ENCODE assay signal across 19 cellular contexts in genomic region chr2:22124003-22124402, GRCh38.
A peak's percentile ranks its signal among the peaks of the same experiment; 100 is the strongest.
DNase-seq lines count a peak whose midpoint lies in the region; ATAC-seq, FAIRE-seq and TF ChIP-seq lines count a peak whose summit lies in the region.
"Had no signal": no experiment of that assay in that cellular context is flagged by ENCODE, and none has a peak within 500 bp of the region (broad histone marks: within the 10 kb centered on the region; RNA-seq: fewer than 3 reads in every experiment).

No MANE protein-coding gene starts in this region.

- peaks cover 8% of the 10 kb centered on the region for H3K4me1 Mint-ChIP-seq in MCF 10A (ENCODE audit: insufficient read depth, unreplicated experiment)

- POLR2A ChIA-PET in MCF 10A (lab: Yijun Ruan, JAX): no interaction called here

- H3K27me3 Mint-ChIP-seq in MCF 10A (ENCODE audit: insufficient read depth, unreplicated experiment): no peaks in the 10 kb centered on the region

- peak; percentile 13 for TF ChIP-seq CTCF in MCF 10A (IDR thresholded peaks at IDR 0.05; ENCODE audit: unreplicated experiment)
- no peak for TF ChIP-seq CTCF in breast epithelium (IDR thresholded peaks at IDR 0.05)
- TF ChIP-seq CTCF in epithelial cell of proximal tubule (conservative IDR thresholded peaks at IDR 0.05; ENCODE audit: low read depth, low read length): peak; percentile 38

- intact Hi-C loops in MCF 10A (cut with micrococcal nuclease): no loop called here
- intact Hi-C loops in breast epithelium (cut with DNase I; ENCODE audit: low total_unique reads): no loop called here

- H3K4me1 ChIP-seq in breast epithelium: no peaks in the 10 kb centered on the region
- H3K4me1 ChIP-seq: left ventricle myocardium inferior, psoas muscle, stomach, uterus had no signal

- H3K36me3 Mint-ChIP-seq in MCF 10A (ENCODE audit: insufficient read depth, unreplicated experiment): no peaks in the 10 kb centered on the region

- DNase-seq in MCF 10A (ENCODE audit: unreplicated experiment): no peak
- no peak for DNase-seq in breast epithelium (ENCODE audit: low spot score in 2 of 2)
- DNase-seq in NCI-H69 (lab: John Stamatoyannopoulos, UW): peak; percentile 0
- DNase-seq in epithelial cell of proximal tubule (ENCODE audit: low read depth): no peak
- DNase-seq in 8988T: no peak
- no peak for DNase-seq in HTR-8/SVneo (ENCODE audit: insufficient read length, low spot score)
- DNase-seq: activated CD4-positive, alpha-beta T cell treated with anti-CD3 and anti-CD28 coated beads, Interleukin-2, amount 50 U/mL, for 48 hours; activated T-cell treated with anti-CD3 and anti-CD28 coated beads, Interleukin-2, amount 50 U/mL, for 72 hours; DMS153; effector CD4-positive, alpha-beta T cell; left ventricle myocardium inferior; MV-4-11; psoas muscle; stomach; uterus had no signal

- ATAC-seq in GM21528 (IDR thresholded peaks at IDR 0.05; ENCODE audit: low FRiP score, unreplicated experiment) (no peak), GM19455 (IDR thresholded peaks at IDR 0.05; ENCODE audit: unreplicated experiment) (no peak)
- ATAC-seq: activated T-cell treated with anti-CD3 and anti-CD28 coated beads, Interleukin-2, amount 50 U/mL, for 72 hours; psoas muscle had no signal

- H3K9me3 Mint-ChIP-seq in MCF 10A (ENCODE audit: unreplicated experiment): peaks cover 19% of the 10 kb centered on the region

- TF ChIP-seq POLR2A in breast epithelium (IDR thresholded peaks at IDR 0.05): no peak

- no peak overlapping the region for H3K27ac ChIP-seq in breast epithelium
- H3K27ac ChIP-seq: cardiac muscle cell, left ventricle myocardium inferior, psoas muscle, stomach, uterus had no signal

- BruUV-seq in MCF 10A (replicated peaks; lab: Mats Ljungman, UMichigan): no TSS peak

- H3K27ac Mint-ChIP-seq in MCF 10A (ENCODE audit: low read depth, unreplicated experiment): no peak overlapping the region
- H3K27ac Mint-ChIP-seq: activated T-cell treated with anti-CD3 and anti-CD28 coated beads, Interleukin-2, amount 50 U/mL, for 72 hours had no signal

- no peaks in the 10 kb centered on the region for H3K27me3 ChIP-seq in breast epithelium
- H3K27me3 ChIP-seq: cardiac muscle cell, stomach, uterus had no signal

- no peaks in the 10 kb centered on the region for H3K36me3 ChIP-seq in breast epithelium
- H3K36me3 ChIP-seq: cardiac muscle cell, left ventricle myocardium inferior, stomach, uterus had no signal

- H3K9me3 ChIP-seq in breast epithelium: peaks cover 0 to 6% of the 10 kb centered on the region in 2 donors
- H3K9me3 ChIP-seq: left ventricle myocardium inferior, psoas muscle, uterus had no signal

- no peak overlapping the region for H3K4me3 Mint-ChIP-seq in MCF 10A (ENCODE audit: unreplicated experiment)
- H3K4me3 Mint-ChIP-seq: activated T-cell treated with anti-CD3 and anti-CD28 coated beads, Interleukin-2, amount 50 U/mL, for 72 hours had no signal

- no peak overlapping the region for H3K4me3 ChIP-seq in breast epithelium
- no peak overlapping the region for H3K4me3 ChIP-seq in epithelial cell of proximal tubule (ENCODE audit: low read depth, low read length)
- H3K4me3 ChIP-seq: cardiac muscle cell, left ventricle myocardium inferior, psoas muscle, stomach, uterus had no signal

- no peak for FAIRE-seq in HTR-8/SVneo (lab: Jason Lieb, UNC)
- FAIRE-seq: TTC549 had no signal

- CTCF ChIA-PET in MCF 10A (lab: Yijun Ruan, JAX): no interaction called here

Comparison
In these comparisons a context has a peak if more than half of its experiments do, and no peak if none do; other contexts are left out.
1. CTCF ChIP-seq: peak in MCF 10A (single experiment) and epithelial cell of proximal tubule (single experiment); none in breast epithelium (0 of 3).